In genomic region chr1:81607886-81608285, GRCh38 we compare ENCODE assay signal across 22 cellular contexts.
A peak's percentile ranks its signal among the peaks of the same experiment; 100 is the strongest.
DNase-seq lines count a peak whose midpoint lies in the region; ATAC-seq, FAIRE-seq and TF ChIP-seq lines count a peak whose summit lies in the region.
"Had no signal": no experiment of that assay in that cellular context is flagged by ENCODE, and none has a peak within 500 bp of the region (broad histone marks: within the 10 kb centered on the region; RNA-seq: fewer than 3 reads in every experiment).

No MANE protein-coding gene starts in this region.

- no peaks in the 10 kb centered on the region for H3F3A ChIP-seq in PC-9 (ENCODE audit: insufficient read depth, low read depth)

- no TSS peak for BruUV-seq in PC-9 (replicated peaks; lab: Mats Ljungman, UMichigan)

- no peak for TF ChIP-seq POLR2A in adrenal gland (IDR thresholded peaks at IDR 0.05)

- no peaks in the 10 kb centered on the region for H3K9me2 ChIP-seq in PC-9 (ENCODE audit: insufficient read depth)

- H3K36me3 ChIP-seq in PC-9 (ENCODE audit: low read depth) (no peaks in the 10 kb centered on the region), bronchial epithelial cell (ENCODE audit: control insufficient read depth, insufficient read depth, low read length) (no peaks in the 10 kb centered on the region), adrenal gland (replicated peaks in 1 of 2) (no peaks in the 10 kb centered on the region)
- H3K36me3 ChIP-seq: BE2C; BLaER1 treated with 17β-estradiol and CSF1 and Interleukin-3, amounts not matched to agents 10 nM and 100 nM; HAP-1 had no signal

- WGBS in adrenal gland, 4 donors, result 70 to 77% (median 74%) methylated on average over 3 of the region's 3 CpGs

- TF ChIP-seq CTCF in PC-9 (conservative IDR thresholded peaks at IDR 0.05), result no peak
- no peak for TF ChIP-seq CTCF in bronchial epithelial cell (IDR thresholded peaks at IDR 0.05; ENCODE audit: insufficient read depth, low read length, severe bottlenecking)
- no peak for TF ChIP-seq CTCF in adrenal gland (IDR thresholded peaks at IDR 0.05)

- DNase-seq in PC-9, result no peak
- no peak for DNase-seq in bronchial epithelial cell (ENCODE audit: low read depth)
- no peak for DNase-seq in adrenal gland
- no peak for DNase-seq in nucleus accumbens (lab: John Stamatoyannopoulos, UW)
- DNase-seq: 8988T; ACHN; AML-193; BE2C; CD4-positive, alpha-beta T cell; CD8-positive, alpha-beta memory T cell; DMS 273 treated with DMSO at 0.1 percent for 48 hours; DMS79 treated with DMSO at 0.1 percent for 48 hours; GF-D8; GOT3; HFFc6 had no signal

- no peaks in the 10 kb centered on the region for H3K4me1 ChIP-seq in PC-9 (replicated peaks; ENCODE audit: insufficient read depth)
- no peaks in the 10 kb centered on the region for H3K4me1 ChIP-seq in adrenal gland (replicated peaks in 1 of 2)
- H3K4me1 ChIP-seq: A549; BE2C; BLaER1 treated with 17β-estradiol and CSF1 and Interleukin-3, amounts not matched to agents 10 nM and 100 nM; HAP-1 had no signal

- intact Hi-C loops in PC-9 (cut with micrococcal nuclease; ENCODE audit: unreplicated experiment), result no loop called here
- intact Hi-C loops in adrenal gland (cut with DNase I), result no loop called here

- POLR2A ChIA-PET in PC-9 (lab: Charles Lee; ENCODE audit: unreplicated experiment), result no interaction called here

- CTCF ChIA-PET in PC-9 (lab: Charles Lee), result no interaction called here

- FAIRE-seq in bronchial epithelial cell (lab: Jason Lieb, UNC), result peak; percentile 82
- FAIRE-seq: A549, GM12892, H54 had no signal

- H3K79me2 ChIP-seq in PC-9 (ENCODE audit: low read depth), result no peaks in the 10 kb centered on the region

- ATAC-seq in HG03097 (IDR thresholded peaks at IDR 0.05; ENCODE audit: low FRiP score, unreplicated experiment), result peak; percentile 67
- ATAC-seq in HG03565 (IDR thresholded peaks at IDR 0.05; ENCODE audit: unreplicated experiment), result no peak
- ATAC-seq: A549 had no signal

- H2AFZ ChIP-seq in PC-9, result 0 out of 2 replicates have a peak overlapping the region, but pooled peaks have one; percentile 13

- H3K27me3 ChIP-seq in PC-9 (ENCODE audit: insufficient read depth, low read depth) (no peaks in the 10 kb centered on the region), bronchial epithelial cell (ENCODE audit: control insufficient read depth, insufficient read depth, low read length) (no peaks in the 10 kb centered on the region), adrenal gland (no peaks in the 10 kb centered on the region)
- H3K27me3 ChIP-seq: BE2C; BLaER1 treated with 17β-estradiol and CSF1 and Interleukin-3, amounts not matched to agents 10 nM and 100 nM had no signal

- no peak overlapping the region for H3K4me2 ChIP-seq in PC-9
- H3K4me2 ChIP-seq: A549; BLaER1 treated with 17β-estradiol and CSF1 and Interleukin-3, amounts not matched to agents 10 nM and 100 nM had no signal

- H3K4me3 ChIP-seq in PC-9 (no peak overlapping the region), bronchial epithelial cell (ENCODE audit: low read depth, low read length) (no peak overlapping the region), adrenal gland (no peak overlapping the region)
- H3K4me3 ChIP-seq: A549; BLaER1 treated with 17β-estradiol and CSF1 and Interleukin-3, amounts not matched to agents 10 nM and 100 nM; HAP-1 had no signal

- H3K27ac ChIP-seq in PC-9, result no peak overlapping the region
- no peak overlapping the region for H3K27ac ChIP-seq in adrenal gland
- H3K27ac ChIP-seq: A549; BLaER1 treated with 17β-estradiol and CSF1 and Interleukin-3, amounts not matched to agents 10 nM and 100 nM had no signal

- H3K9me3 ChIP-seq in PC-9 (ENCODE audit: insufficient read depth, low read depth) (no peaks in the 10 kb centered on the region), adrenal gland (replicated peaks in 1 of 3) (no peaks in the 10 kb centered on the region)
- H3K9me3 ChIP-seq: A549; BE2C; BLaER1 treated with 17β-estradiol and CSF1 and Interleukin-3, amounts not matched to agents 10 nM and 100 nM; HAP-1 had no signal

- no peaks in the 10 kb centered on the region for H4K20me1 ChIP-seq in PC-9 (ENCODE audit: insufficient read depth)
- H4K20me1 ChIP-seq: BLaER1 treated with 17β-estradiol and CSF1 and Interleukin-3, amounts not matched to agents 10 nM and 100 nM had no signal
